In the genomic region with DNA sequence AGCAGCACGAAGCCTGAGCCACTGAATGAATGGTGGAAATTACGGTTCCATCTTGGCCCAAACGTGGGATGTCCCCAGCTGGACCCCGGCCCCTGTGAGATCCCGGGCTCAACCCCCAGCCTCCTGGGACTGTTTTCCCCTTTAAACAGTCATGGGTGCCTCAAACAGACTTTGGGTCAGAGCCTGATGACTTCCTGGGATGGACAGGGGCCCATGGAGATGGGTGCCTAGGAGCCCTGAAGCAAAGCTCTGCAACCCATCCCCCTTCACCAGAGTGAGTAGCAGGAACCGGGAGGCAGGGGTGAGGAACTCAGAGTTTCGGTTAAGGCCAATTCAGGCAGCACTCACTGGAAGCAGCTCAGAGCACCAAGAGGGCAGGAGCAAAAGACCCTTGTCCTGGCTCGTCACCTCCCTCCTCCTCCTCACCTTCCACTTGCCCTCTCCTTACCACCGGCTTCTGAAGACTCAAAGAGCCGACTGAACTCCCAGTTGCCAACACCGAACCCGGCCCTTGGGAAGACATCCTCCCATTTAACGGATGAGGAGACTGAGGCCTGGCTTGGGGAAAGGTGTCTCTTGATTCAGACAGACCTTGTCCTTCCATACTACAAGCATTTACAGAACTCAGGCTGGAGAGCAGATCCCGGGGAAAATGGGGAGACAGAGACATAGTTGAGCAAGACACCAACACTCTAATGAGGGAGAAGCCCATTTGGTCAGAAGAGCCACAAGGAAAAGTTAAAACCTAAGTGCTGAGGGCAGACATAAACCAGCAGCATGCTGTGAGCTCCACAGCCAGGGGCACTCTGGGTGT, we compare ENCODE assay signal across 11 cellular contexts. TPM values are rescaled to one million over a fixed set of nuclear protein-coding genes. Genes with fewer than 3 reads are reported as not detected.
A peak's percentile ranks its signal among the peaks of the same experiment; 100 is the strongest.
DNase-seq lines count a peak whose midpoint lies in the region; ATAC-seq and TF ChIP-seq lines count a peak whose summit lies in the region.
"Had no signal": no experiment of that assay in that cellular context is flagged by ENCODE, and none has a peak within 500 bp of the region (broad histone marks: within the 10 kb centered on the region; RNA-seq: fewer than 3 reads in every experiment).

No MANE protein-coding gene starts in this region.

- no peaks in the 10 kb centered on the region for H3K36me3 Mint-ChIP-seq in activated T-helper 17 cell treated with anti-CD3 and anti-CD28 coated beads, Interleukin-2, amount 50 U/mL, for 72 hours (ENCODE audit: low read depth)
- H3K36me3 Mint-ChIP-seq in stimulated activated memory B cell treated with anti-CD40 and anti-IgM and Interleukin-4, amounts not matched to agents 10 μg/mL and 1 μg/mL and 100 μg/mL, for 72 hours = peaks cover 5% of the 10 kb centered on the region

- peaks cover 75% of the 10 kb centered on the region for H3K79me2 ChIP-seq in SK-N-SH (ENCODE audit: insufficient read depth)

- H2AFZ ChIP-seq in SK-N-SH (ENCODE audit: low read depth) = no peak overlapping the region

- no peaks in the 10 kb centered on the region for H3K27me3 ChIP-seq in SK-N-SH (ENCODE audit: insufficient read depth)

- no peaks in the 10 kb centered on the region for H3K9me3 Mint-ChIP-seq in activated T-helper 17 cell treated with anti-CD3 and anti-CD28 coated beads, Interleukin-2, amount 50 U/mL, for 72 hours
- no peaks in the 10 kb centered on the region for H3K9me3 Mint-ChIP-seq in stimulated activated memory B cell treated with anti-CD40 and anti-IgM and Interleukin-4, amounts not matched to agents 10 μg/mL and 1 μg/mL and 100 μg/mL, for 72 hours

- peak overlapping the region; percentile 95 for H3K4me2 ChIP-seq in SK-N-SH

- peaks cover 15% of the 10 kb centered on the region for H3K4me1 Mint-ChIP-seq in activated T-helper 17 cell treated with anti-CD3 and anti-CD28 coated beads, Interleukin-2, amount 50 U/mL, for 72 hours
- H3K4me1 Mint-ChIP-seq in stimulated activated memory B cell treated with anti-CD40 and anti-IgM and Interleukin-4, amounts not matched to agents 10 μg/mL and 1 μg/mL and 100 μg/mL, for 72 hours = peaks cover 80% of the 10 kb centered on the region

- peaks cover 27 to 40% of the 10 kb centered on the region in 2 experiments for H3K4me1 ChIP-seq in SK-N-SH (ENCODE audit: control insufficient read depth in 1 of 2, insufficient read depth in 2 of 2, low read depth in 1 of 2, low read length in 1 of 2)

- H3K36me3 ChIP-seq in SK-N-SH (replicated peaks in 1 of 2; ENCODE audit: control insufficient read depth in 1 of 2, insufficient read depth in 2 of 2, low read length in 1 of 2) = peaks cover 0 to 9% of the 10 kb centered on the region in 2 experiments

- ATAC-seq in SK-N-SH treated with all-trans-retinoic acid at 6 μM for 48 hours (no peak), GM21717 (IDR thresholded peaks at IDR 0.05; ENCODE audit: unreplicated experiment) (no peak)
- no peak for ATAC-seq in activated T-helper 17 cell treated with anti-CD3 and anti-CD28 coated beads, Interleukin-2, amount 50 U/mL, for 72 hours (replicated peaks)
- ATAC-seq in stimulated activated memory B cell treated with anti-CD40 and anti-IgM and Interleukin-4, amounts not matched to agents 10 μg/mL and 1 μg/mL and 100 μg/mL, for 72 hours = no peak

- H3K9me3 ChIP-seq in SK-N-SH (no peaks in the 10 kb centered on the region), iPS-18c (ENCODE audit: control insufficient read depth, insufficient read depth, low read length) (peaks cover 2% of the 10 kb centered on the region)

- H3K9ac ChIP-seq in SK-N-SH = peak overlapping the region; percentile 78

- CTCF ChIA-PET in SK-N-SH (lab: Yijun Ruan, JAX) = interaction anchor here (0.9 to 3.8 kb wide), 4 partner anchors 26 to 87 kb away, joined by 5 to 28 read pairs (median 8); partner anchors contain the start of gene DSN1

- TF ChIP-seq CTCF in SK-N-SH (IDR thresholded peaks at IDR 0.05) = no peak

- H3K9me2 ChIP-seq in SK-N-SH = no peaks in the 10 kb centered on the region

- H3F3A ChIP-seq in SK-N-SH (replicated peaks; ENCODE audit: insufficient read depth) = peaks cover 16% of the 10 kb centered on the region

- H3K27ac Mint-ChIP-seq in activated T-helper 17 cell treated with anti-CD3 and anti-CD28 coated beads, Interleukin-2, amount 50 U/mL, for 72 hours = no peak overlapping the region
- H3K27ac Mint-ChIP-seq in stimulated activated memory B cell treated with anti-CD40 and anti-IgM and Interleukin-4, amounts not matched to agents 10 μg/mL and 1 μg/mL and 100 μg/mL, for 72 hours = peak overlapping the region; percentile 35

- H4K20me1 ChIP-seq in SK-N-SH (ENCODE audit: insufficient read depth) = peaks cover 44% of the 10 kb centered on the region

- DNase-seq in SK-N-SH = no peak
- DNase-seq in GDM1 (lab: John Stamatoyannopoulos, UW) = no peak
- no peak for DNase-seq in NCI-H774 (lab: John Stamatoyannopoulos, UW)
- DNase-seq: activated CD8-positive, alpha-beta memory T cell treated with anti-CD3 and anti-CD28 coated beads, Interleukin-2, amount 50 U/mL, for 48 hours; MM.1S had no signal

- H3K4me3 ChIP-seq in SK-N-SH (ENCODE audit: low read depth in 2 of 2, low read length in 1 of 2) (peak overlapping the region; percentile 82 to 84), iPS-18c (ENCODE audit: insufficient read depth, low read depth, low read length) (peak overlapping the region; percentile 67; the same call in 1 of the 2 replicates)

- 87% methylated on average over 13 of the region's 14 CpGs for WGBS in SK-N-SH (ENCODE audit: low lambda C conversion rate)

- POLR2A ChIA-PET in SK-N-SH (lab: Yijun Ruan, JAX) = interaction anchor here (1.1 kb wide), 1 partner anchor 26 kb away, joined by 4 read pairs; no protein-coding TSS in a partner anchor

- peak overlapping the region; percentile 82 to 83; a peak in 3 of 4 replicates for H3K27ac ChIP-seq in SK-N-SH (ENCODE audit: low read depth in 2 of 2, low read length in 1 of 2)

- peaks cover 16% of the 10 kb centered on the region for H3K27me3 Mint-ChIP-seq in activated T-helper 17 cell treated with anti-CD3 and anti-CD28 coated beads, Interleukin-2, amount 50 U/mL, for 72 hours
- H3K27me3 Mint-ChIP-seq in stimulated activated memory B cell treated with anti-CD40 and anti-IgM and Interleukin-4, amounts not matched to agents 10 μg/mL and 1 μg/mL and 100 μg/mL, for 72 hours = no peaks in the 10 kb centered on the region

- no peak for TF ChIP-seq EP300 in SK-N-SH (IDR thresholded peaks at IDR 0.05; ENCODE audit: borderline replicate concordance in 1 of 2, low read depth in 1 of 2, low read length in 1 of 2)

- peak overlapping the region; percentile 39 for H3K4me3 Mint-ChIP-seq in activated T-helper 17 cell treated with anti-CD3 and anti-CD28 coated beads, Interleukin-2, amount 50 U/mL, for 72 hours
- H3K4me3 Mint-ChIP-seq in stimulated activated memory B cell treated with anti-CD40 and anti-IgM and Interleukin-4, amounts not matched to agents 10 μg/mL and 1 μg/mL and 100 μg/mL, for 72 hours = peak overlapping the region; percentile 64

- TF ChIP-seq RAD21 in SK-N-SH (IDR thresholded peaks at IDR 0.05; ENCODE audit: low read length) = no peak

TF ChIP-seq in SK-N-SH, 30 proteins besides CTCF, POLR2A, EP300 and RAD21 (continues in another document):
- TF ChIP-seq NRF1 (IDR thresholded peaks at IDR 0.05; ENCODE audit: low read depth, low read length) (no peak), SIN3A (IDR thresholded peaks at IDR 0.05; ENCODE audit: borderline replicate concordance, low read depth, low read length) (no peak), RXRA (IDR thresholded peaks at IDR 0.05; ENCODE audit: borderline replicate concordance, low read depth) (no peak), MAX (IDR thresholded peaks at IDR 0.05; ENCODE audit: low read depth) (no peak), MEF2A (IDR thresholded peaks at IDR 0.05; ENCODE audit: borderline replicate concordance, low read depth) (no peak), MXI1 (IDR thresholded peaks at IDR 0.05; ENCODE audit: low read depth, low read length) (no peak), RCOR1 (IDR thresholded peaks at IDR 0.05; ENCODE audit: low read length) (no peak), CHD2 (IDR thresholded peaks at IDR 0.05; ENCODE audit: low read length, partially characterized antibody) (no peak), FOXJ3 (CRISPR knock-in tag; IDR thresholded peaks at IDR 0.05) (no peak), FOXM1 (IDR thresholded peaks at IDR 0.05; ENCODE audit: low read depth) (no peak)

TF ChIP-seq in SK-N-SH treated with all-trans-retinoic acid at 6 μM for 48 hours, 23 proteins besides CTCF, POLR2A, EP300 and RAD21 (continues in another document):
- TF ChIP-seq RARB (CRISPR knock-in tag; IDR thresholded peaks at IDR 0.05) (no peak), PATZ1 (CRISPR knock-in tag; IDR thresholded peaks at IDR 0.05; ENCODE audit: borderline replicate concordance) (no peak), SNAI2 (CRISPR knock-in tag; IDR thresholded peaks at IDR 0.05) (no peak), ZNF565 (CRISPR knock-in tag; conservative IDR thresholded peaks at IDR 0.05; ENCODE audit: low read depth) (no peak), BACH2 (CRISPR knock-in tag; IDR thresholded peaks at IDR 0.05; ENCODE audit: borderline replicate concordance) (no peak), ISL1 (CRISPR knock-in tag; IDR thresholded peaks at IDR 0.05) (no peak), ZNF8 (CRISPR knock-in tag; IDR thresholded peaks at IDR 0.05) (no peak), PPARA (CRISPR knock-in tag; IDR thresholded peaks at IDR 0.05; ENCODE audit: borderline replicate concordance) (no peak), ZFP30 (CRISPR knock-in tag; IDR thresholded peaks at IDR 0.05) (no peak), ZC3H10 (CRISPR knock-in tag; IDR thresholded peaks at IDR 0.05) (no peak), OSR1 (CRISPR knock-in tag; IDR thresholded peaks at IDR 0.05) (no peak), ZFP3 (CRISPR knock-in tag; IDR thresholded peaks at IDR 0.05) (no peak), ARNTL (CRISPR knock-in tag; IDR thresholded peaks at IDR 0.05; ENCODE audit: borderline replicate concordance, low read depth) (no peak)

RNA-seq across cellular contexts. Expression of gene TLDC2, which starts 14.9 kb away (rescaled TPM):
- polyA plus RNA-seq in SK-N-SH (2012; rRNA removed) = 0.02 and 0.08 TPM in 2 replicates
- 0.04 and 0.08 TPM in 2 replicates for polyA plus RNA-seq in SK-N-SH (2012; cell fraction: cytosol; rRNA removed)
- polyA plus RNA-seq in SK-N-SH (2012; cell fraction: nucleus; rRNA removed) = 0.02 and 0.07 TPM in 2 replicates
- total RNA-seq in activated T-helper 17 cell treated with anti-CD3 and anti-CD28 coated beads, Interleukin-2, amount 50 U/mL, for 72 hours = not detected
- total RNA-seq: left lobe of liver had no signal
